In the genomic region with DNA sequence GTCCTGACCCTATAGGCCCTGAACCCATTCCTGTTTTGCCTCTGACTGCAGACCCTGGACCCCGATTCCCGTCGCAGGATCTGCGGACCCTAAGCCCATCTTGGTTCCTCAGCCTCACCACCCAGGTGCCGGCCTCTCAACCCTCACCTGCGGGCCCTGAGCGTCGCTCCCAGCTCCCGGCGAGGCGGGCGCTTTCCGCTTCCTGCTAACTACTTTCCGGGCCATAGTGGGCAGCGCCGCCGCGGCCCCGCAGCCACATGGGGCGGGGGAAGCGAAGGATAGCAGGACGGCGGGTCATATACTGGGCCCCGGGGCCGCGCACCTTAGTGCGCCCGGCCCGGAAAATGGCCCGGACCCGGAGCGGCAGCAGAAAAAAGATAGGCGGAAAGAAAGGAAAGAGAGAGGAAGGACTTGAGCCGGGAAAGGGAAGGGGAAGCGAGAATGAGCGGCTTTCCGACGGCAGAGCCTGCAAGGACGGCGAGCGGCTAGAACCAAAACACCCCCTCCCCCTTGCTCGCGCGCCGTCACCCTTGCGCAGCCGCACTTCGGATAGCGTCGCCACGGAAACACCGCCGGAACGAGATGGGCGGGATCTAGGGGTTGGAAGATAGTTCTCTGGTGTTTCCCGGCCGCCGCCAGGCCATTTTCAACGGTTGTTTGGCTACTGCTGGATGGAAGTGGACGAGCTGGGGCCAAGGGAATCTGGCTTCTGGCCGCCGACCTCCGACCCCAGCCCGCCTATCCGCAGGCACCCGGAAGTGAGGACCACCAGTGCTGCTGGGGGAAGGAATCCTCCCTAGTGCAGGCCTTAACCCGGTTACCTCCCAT, we compare ENCODE assay signal across 1 cellular context.
TF ChIP-seq lines count a peak whose summit lies in the region.

A gene (minus strand): TSS at position 492 of the 828 bp plus-strand sequence. CDS start 267 bp downstream, at position 225.

TF ChIP-seq in K562, 482 proteins besides CTCF, POLR2A, EP300 and RAD21 (continued from another document and continues in another):
- TF ChIP-seq, protein P1, sequence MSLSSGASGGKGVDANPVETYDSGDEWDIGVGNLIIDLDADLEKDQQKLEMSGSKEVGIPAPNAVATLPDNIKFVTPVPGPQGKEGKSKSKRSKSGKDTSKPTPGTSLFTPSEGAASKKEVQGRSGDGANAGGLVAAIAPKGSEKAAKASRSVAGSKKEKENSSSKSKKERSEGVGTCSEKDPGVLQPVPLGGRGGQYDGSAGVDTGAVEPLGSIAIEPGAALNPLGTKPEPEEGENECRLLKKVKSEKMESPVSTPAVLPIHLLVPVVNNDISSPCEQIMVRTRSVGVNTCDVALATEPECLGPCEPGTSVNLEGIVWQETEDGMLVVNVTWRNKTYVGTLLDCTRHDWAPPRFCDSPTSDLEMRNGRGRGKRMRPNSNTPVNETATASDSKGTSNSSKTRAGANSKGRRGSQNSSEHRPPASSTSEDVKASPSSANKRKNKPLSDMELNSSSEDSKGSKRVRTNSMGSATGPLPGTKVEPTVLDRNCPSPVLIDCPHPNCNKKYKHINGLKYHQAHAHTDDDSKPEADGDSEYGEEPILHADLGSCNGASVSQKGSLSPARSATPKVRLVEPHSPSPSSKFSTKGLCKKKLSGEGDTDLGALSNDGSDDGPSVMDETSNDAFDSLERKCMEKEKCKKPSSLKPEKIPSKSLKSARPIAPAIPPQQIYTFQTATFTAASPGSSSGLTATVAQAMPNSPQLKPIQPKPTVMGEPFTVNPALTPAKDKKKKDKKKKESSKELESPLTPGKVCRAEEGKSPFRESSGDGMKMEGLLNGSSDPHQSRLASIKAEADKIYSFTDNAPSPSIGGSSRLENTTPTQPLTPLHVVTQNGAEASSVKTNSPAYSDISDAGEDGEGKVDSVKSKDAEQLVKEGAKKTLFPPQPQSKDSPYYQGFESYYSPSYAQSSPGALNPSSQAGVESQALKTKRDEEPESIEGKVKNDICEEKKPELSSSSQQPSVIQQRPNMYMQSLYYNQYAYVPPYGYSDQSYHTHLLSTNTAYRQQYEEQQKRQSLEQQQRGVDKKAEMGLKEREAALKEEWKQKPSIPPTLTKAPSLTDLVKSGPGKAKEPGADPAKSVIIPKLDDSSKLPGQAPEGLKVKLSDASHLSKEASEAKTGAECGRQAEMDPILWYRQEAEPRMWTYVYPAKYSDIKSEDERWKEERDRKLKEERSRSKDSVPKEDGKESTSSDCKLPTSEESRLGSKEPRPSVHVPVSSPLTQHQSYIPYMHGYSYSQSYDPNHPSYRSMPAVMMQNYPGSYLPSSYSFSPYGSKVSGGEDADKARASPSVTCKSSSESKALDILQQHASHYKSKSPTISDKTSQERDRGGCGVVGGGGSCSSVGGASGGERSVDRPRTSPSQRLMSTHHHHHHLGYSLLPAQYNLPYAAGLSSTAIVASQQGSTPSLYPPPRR (CRISPR knock-in tag; IDR thresholded peaks at IDR 0.05; ENCODE audit: borderline replicate concordance) = no peak
- no peak for TF ChIP-seq ZNF24 (IDR thresholded peaks at IDR 0.05)
- no peak for TF ChIP-seq JUN (IDR thresholded peaks at IDR 0.05; ENCODE audit: borderline replicate concordance, low read depth, low read length)
- no peak for TF ChIP-seq JUN (CRISPR knock-in tag; IDR thresholded peaks at IDR 0.05; ENCODE audit: borderline replicate concordance)
- TF ChIP-seq DIDO1 (tag; IDR thresholded peaks at IDR 0.05; ENCODE audit: low read depth) = 0 out of 2 replicates have a peak, but pooled peaks have one; percentile 24
- TF ChIP-seq, protein P2, sequence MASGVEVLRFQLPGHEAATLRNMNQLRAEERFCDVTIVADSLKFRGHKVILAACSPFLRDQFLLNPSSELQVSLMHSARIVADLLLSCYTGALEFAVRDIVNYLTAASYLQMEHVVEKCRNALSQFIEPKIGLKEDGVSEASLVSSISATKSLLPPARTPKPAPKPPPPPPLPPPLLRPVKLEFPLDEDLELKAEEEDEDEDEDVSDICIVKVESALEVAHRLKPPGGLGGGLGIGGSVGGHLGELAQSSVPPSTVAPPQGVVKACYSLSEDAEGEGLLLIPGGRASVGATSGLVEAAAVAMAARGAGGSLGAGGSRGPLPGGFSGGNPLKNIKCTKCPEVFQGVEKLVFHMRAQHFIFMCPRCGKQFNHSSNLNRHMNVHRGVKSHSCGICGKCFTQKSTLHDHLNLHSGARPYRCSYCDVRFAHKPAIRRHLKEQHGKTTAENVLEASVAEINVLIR (CRISPR knock-in tag; IDR thresholded peaks at IDR 0.05) = no peak
- TF ChIP-seq ZFP30 (CRISPR knock-in tag; IDR thresholded peaks at IDR 0.05; ENCODE audit: borderline replicate concordance) = no peak
- TF ChIP-seq RNF2 (IDR thresholded peaks at IDR 0.05) = no peak
- TF ChIP-seq, protein P3, sequence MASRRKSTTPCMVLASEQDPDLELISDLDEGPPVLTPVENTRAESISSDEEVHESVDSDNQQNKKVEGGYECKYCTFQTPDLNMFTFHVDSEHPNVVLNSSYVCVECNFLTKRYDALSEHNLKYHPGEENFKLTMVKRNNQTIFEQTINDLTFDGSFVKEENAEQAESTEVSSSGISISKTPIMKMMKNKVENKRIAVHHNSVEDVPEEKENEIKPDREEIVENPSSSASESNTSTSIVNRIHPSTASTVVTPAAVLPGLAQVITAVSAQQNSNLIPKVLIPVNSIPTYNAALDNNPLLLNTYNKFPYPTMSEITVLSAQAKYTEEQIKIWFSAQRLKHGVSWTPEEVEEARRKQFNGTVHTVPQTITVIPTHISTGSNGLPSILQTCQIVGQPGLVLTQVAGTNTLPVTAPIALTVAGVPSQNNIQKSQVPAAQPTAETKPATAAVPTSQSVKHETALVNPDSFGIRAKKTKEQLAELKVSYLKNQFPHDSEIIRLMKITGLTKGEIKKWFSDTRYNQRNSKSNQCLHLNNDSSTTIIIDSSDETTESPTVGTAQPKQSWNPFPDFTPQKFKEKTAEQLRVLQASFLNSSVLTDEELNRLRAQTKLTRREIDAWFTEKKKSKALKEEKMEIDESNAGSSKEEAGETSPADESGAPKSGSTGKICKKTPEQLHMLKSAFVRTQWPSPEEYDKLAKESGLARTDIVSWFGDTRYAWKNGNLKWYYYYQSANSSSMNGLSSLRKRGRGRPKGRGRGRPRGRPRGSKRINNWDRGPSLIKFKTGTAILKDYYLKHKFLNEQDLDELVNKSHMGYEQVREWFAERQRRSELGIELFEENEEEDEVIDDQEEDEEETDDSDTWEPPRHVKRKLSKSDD (conservative IDR thresholded peaks at IDR 0.05; ENCODE audit: low read length) = no peak
- TF ChIP-seq TAL1 (IDR thresholded peaks at IDR 0.05) = no peak
- no peak for TF ChIP-seq HNRNPK (IDR thresholded peaks at IDR 0.05; ENCODE audit: low read depth, low read length, poor library complexity, severe bottlenecking)
- TF ChIP-seq, protein P4, sequence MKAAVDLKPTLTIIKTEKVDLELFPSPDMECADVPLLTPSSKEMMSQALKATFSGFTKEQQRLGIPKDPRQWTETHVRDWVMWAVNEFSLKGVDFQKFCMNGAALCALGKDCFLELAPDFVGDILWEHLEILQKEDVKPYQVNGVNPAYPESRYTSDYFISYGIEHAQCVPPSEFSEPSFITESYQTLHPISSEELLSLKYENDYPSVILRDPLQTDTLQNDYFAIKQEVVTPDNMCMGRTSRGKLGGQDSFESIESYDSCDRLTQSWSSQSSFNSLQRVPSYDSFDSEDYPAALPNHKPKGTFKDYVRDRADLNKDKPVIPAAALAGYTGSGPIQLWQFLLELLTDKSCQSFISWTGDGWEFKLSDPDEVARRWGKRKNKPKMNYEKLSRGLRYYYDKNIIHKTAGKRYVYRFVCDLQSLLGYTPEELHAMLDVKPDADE (conservative IDR thresholded peaks at IDR 0.05; ENCODE audit: control insufficient read depth, low read depth, low read length) = 0 out of 2 replicates have a peak, but pooled peaks have one; percentile 24
- TF ChIP-seq MAFK (IDR thresholded peaks at IDR 0.05; ENCODE audit: low read length) = no peak
- TF ChIP-seq, protein P5, sequence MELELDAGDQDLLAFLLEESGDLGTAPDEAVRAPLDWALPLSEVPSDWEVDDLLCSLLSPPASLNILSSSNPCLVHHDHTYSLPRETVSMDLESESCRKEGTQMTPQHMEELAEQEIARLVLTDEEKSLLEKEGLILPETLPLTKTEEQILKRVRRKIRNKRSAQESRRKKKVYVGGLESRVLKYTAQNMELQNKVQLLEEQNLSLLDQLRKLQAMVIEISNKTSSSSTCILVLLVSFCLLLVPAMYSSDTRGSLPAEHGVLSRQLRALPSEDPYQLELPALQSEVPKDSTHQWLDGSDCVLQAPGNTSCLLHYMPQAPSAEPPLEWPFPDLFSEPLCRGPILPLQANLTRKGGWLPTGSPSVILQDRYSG (tag; conservative IDR thresholded peaks at IDR 0.05; ENCODE audit: low read depth) = no peak
- 0 out of 2 replicates have a peak, but pooled peaks have one; percentile 28 for TF ChIP-seq DMBX1 (CRISPR knock-in tag; IDR thresholded peaks at IDR 0.05; ENCODE audit: borderline replicate concordance)
- TF ChIP-seq, protein P6, sequence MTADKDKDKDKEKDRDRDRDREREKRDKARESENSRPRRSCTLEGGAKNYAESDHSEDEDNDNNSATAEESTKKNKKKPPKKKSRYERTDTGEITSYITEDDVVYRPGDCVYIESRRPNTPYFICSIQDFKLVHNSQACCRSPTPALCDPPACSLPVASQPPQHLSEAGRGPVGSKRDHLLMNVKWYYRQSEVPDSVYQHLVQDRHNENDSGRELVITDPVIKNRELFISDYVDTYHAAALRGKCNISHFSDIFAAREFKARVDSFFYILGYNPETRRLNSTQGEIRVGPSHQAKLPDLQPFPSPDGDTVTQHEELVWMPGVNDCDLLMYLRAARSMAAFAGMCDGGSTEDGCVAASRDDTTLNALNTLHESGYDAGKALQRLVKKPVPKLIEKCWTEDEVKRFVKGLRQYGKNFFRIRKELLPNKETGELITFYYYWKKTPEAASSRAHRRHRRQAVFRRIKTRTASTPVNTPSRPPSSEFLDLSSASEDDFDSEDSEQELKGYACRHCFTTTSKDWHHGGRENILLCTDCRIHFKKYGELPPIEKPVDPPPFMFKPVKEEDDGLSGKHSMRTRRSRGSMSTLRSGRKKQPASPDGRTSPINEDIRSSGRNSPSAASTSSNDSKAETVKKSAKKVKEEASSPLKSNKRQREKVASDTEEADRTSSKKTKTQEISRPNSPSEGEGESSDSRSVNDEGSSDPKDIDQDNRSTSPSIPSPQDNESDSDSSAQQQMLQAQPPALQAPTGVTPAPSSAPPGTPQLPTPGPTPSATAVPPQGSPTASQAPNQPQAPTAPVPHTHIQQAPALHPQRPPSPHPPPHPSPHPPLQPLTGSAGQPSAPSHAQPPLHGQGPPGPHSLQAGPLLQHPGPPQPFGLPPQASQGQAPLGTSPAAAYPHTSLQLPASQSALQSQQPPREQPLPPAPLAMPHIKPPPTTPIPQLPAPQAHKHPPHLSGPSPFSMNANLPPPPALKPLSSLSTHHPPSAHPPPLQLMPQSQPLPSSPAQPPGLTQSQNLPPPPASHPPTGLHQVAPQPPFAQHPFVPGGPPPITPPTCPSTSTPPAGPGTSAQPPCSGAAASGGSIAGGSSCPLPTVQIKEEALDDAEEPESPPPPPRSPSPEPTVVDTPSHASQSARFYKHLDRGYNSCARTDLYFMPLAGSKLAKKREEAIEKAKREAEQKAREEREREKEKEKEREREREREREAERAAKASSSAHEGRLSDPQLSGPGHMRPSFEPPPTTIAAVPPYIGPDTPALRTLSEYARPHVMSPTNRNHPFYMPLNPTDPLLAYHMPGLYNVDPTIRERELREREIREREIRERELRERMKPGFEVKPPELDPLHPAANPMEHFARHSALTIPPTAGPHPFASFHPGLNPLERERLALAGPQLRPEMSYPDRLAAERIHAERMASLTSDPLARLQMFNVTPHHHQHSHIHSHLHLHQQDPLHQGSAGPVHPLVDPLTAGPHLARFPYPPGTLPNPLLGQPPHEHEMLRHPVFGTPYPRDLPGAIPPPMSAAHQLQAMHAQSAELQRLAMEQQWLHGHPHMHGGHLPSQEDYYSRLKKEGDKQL (CRISPR knock-in tag; IDR thresholded peaks at IDR 0.05; ENCODE audit: borderline replicate concordance) = no peak
